Comparison of ENCODE assay signal across 20 cellular contexts in genomic region chr11:46588131-46588530, GRCh38.
"Had no signal": no experiment of that assay in that cellular context is flagged by ENCODE, and none has a peak within 500 bp of the region (broad histone marks: within the 10 kb centered on the region; RNA-seq: fewer than 3 reads in every experiment).

No MANE protein-coding gene starts in this region.

- H3K27ac Mint-ChIP-seq: dendritic cell treated with granulocyte-macrophage colony-stimulating factor and Interleukin-4, amounts not matched to agents 40 ng/mL and 50 ng/mL, for 4 days had no signal

- H3K9me3 ChIP-seq: esophagus muscularis mucosa, heart left ventricle, mucosa of descending colon, neutrophil, suprapubic skin, thyroid gland, upper lobe of left lung, uterus had no signal

- H3K27ac ChIP-seq: epithelial cell of prostate, esophagus muscularis mucosa, heart left ventricle, neutrophil, skin epidermis, suprapubic skin, thyroid gland, upper lobe of left lung, uterus had no signal

- DNase-seq: effector memory CD8-positive, alpha-beta T cell; foreskin melanocyte; heart left ventricle; hippocampal formation; mammary epithelial cell; mucosa of descending colon; naive thymus-derived CD8-positive, alpha-beta T cell; stimulated activated CD4-positive, alpha-beta T cell treated with anti-CD3 and anti-CD28 coated beads, Interleukin-2, amount 100 ng/mL, for 24 hours; stimulated activated naive CD4-positive, alpha-beta T cell treated with Interleukin-2 at 50 U/mL for 16 hours; thyroid gland; upper lobe of left lung; uterus had no signal

- H3K4me3 ChIP-seq: esophagus muscularis mucosa, heart left ventricle, mucosa of descending colon, skin epidermis, suprapubic skin, thyroid gland, upper lobe of left lung, uterus had no signal

- ATAC-seq: effector memory CD8-positive, alpha-beta T cell; heart left ventricle; left lobe of liver; mucosa of descending colon; naive thymus-derived CD8-positive, alpha-beta T cell; sciatic nerve had no signal

- H3K4me3 Mint-ChIP-seq: dendritic cell treated with granulocyte-macrophage colony-stimulating factor and Interleukin-4, amounts not matched to agents 40 ng/mL and 50 ng/mL, for 4 days; effector memory CD8-positive, alpha-beta T cell had no signal

- H3K27me3 ChIP-seq: esophagus muscularis mucosa, heart left ventricle, neutrophil, suprapubic skin, thyroid gland, upper lobe of left lung, uterus had no signal

- H3K27me3 Mint-ChIP-seq: dendritic cell treated with granulocyte-macrophage colony-stimulating factor and Interleukin-4, amounts not matched to agents 40 ng/mL and 50 ng/mL, for 4 days; effector memory CD8-positive, alpha-beta T cell; naive thymus-derived CD8-positive, alpha-beta T cell had no signal

- H3K9me3 Mint-ChIP-seq: dendritic cell treated with granulocyte-macrophage colony-stimulating factor and Interleukin-4, amounts not matched to agents 40 ng/mL and 50 ng/mL, for 4 days; effector memory CD8-positive, alpha-beta T cell; naive thymus-derived CD8-positive, alpha-beta T cell had no signal

- H3K36me3 ChIP-seq: esophagus muscularis mucosa, thyroid gland, upper lobe of left lung, uterus had no signal
